Comparison of ENCODE assay signal across 1 cellular context in genomic region chr3:13853978-13854296, GRCh38.
TF ChIP-seq lines count a peak whose summit lies in the region.

No MANE protein-coding gene starts in this region.

TF ChIP-seq in SK-N-SH, 30 proteins besides CTCF, POLR2A, EP300 and RAD21 (continued from another document):
- TF ChIP-seq REST (IDR thresholded peaks at IDR 0.05; ENCODE audit: low read depth, low read length) (no peak), FOXJ3 (CRISPR knock-in tag; IDR thresholded peaks at IDR 0.05) (no peak), CHD2 (IDR thresholded peaks at IDR 0.05; ENCODE audit: low read length, partially characterized antibody) (no peak), USF1 (IDR thresholded peaks at IDR 0.05; ENCODE audit: borderline replicate concordance, low read depth) (no peak), SMC3 (IDR thresholded peaks at IDR 0.05; ENCODE audit: low read depth, low read length) (no peak), FOSL2 (IDR thresholded peaks at IDR 0.05; ENCODE audit: borderline replicate concordance, low read depth) (no peak), ELF1 (IDR thresholded peaks at IDR 0.05) (no peak), MEF2A (IDR thresholded peaks at IDR 0.05; ENCODE audit: borderline replicate concordance, low read depth) (no peak), NRF1 (IDR thresholded peaks at IDR 0.05; ENCODE audit: low read depth, low read length) (no peak), JUND (IDR thresholded peaks at IDR 0.05) (no peak), MXI1 (IDR thresholded peaks at IDR 0.05; ENCODE audit: low read depth, low read length) (no peak), TAF1 (IDR thresholded peaks at IDR 0.05; ENCODE audit: borderline replicate concordance, low read depth, low read length) (no peak), TCF12 (IDR thresholded peaks at IDR 0.05) (no peak), IRF3 (IDR thresholded peaks at IDR 0.05; ENCODE audit: low read depth, low read length) (no peak), USF2 (IDR thresholded peaks at IDR 0.05; ENCODE audit: borderline replicate concordance, low read depth, low read length) (no peak), RCOR1 (IDR thresholded peaks at IDR 0.05; ENCODE audit: low read length) (no peak), EZH2phosphoT487 (IDR thresholded peaks at IDR 0.05; ENCODE audit: borderline replicate concordance, low read depth) (no peak)
- TF ChIP-seq, protein P1, sequence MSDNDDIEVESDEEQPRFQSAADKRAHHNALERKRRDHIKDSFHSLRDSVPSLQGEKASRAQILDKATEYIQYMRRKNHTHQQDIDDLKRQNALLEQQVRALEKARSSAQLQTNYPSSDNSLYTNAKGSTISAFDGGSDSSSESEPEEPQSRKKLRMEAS (IDR thresholded peaks at IDR 0.05; ENCODE audit: low read depth) = no peak
- TF ChIP-seq, protein P2, sequence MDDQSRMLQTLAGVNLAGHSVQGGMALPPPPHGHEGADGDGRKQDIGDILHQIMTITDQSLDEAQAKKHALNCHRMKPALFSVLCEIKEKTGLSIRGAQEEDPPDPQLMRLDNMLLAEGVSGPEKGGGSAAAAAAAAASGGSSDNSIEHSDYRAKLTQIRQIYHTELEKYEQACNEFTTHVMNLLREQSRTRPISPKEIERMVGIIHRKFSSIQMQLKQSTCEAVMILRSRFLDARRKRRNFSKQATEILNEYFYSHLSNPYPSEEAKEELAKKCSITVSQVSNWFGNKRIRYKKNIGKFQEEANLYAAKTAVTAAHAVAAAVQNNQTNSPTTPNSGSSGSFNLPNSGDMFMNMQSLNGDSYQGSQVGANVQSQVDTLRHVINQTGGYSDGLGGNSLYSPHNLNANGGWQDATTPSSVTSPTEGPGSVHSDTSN (IDR thresholded peaks at IDR 0.05) = no peak
